Comparison of ENCODE assay signal across 18 cellular contexts in genomic region chr3:101158374-101158773, GRCh38.
A peak's percentile ranks its signal among the peaks of the same experiment; 100 is the strongest.
DNase-seq lines count a peak whose midpoint lies in the region; ATAC-seq and TF ChIP-seq lines count a peak whose summit lies in the region.
"Had no signal": no experiment of that assay in that cellular context is flagged by ENCODE, and none has a peak within 500 bp of the region (broad histone marks: within the 10 kb centered on the region; RNA-seq: fewer than 3 reads in every experiment).

No MANE protein-coding gene starts in this region.

- no peak overlapping the region for H3K4me2 ChIP-seq in mammary epithelial cell (ENCODE audit: insufficient read depth, low read depth, low read length)
- H3K4me2 ChIP-seq: BLaER1 had no signal

- no peaks in the 10 kb centered on the region for H3K9me3 ChIP-seq in mammary epithelial cell (replicated peaks; ENCODE audit: insufficient read depth, low read length)
- H3K9me3 ChIP-seq: BLaER1, Caco-2, HAP-1 had no signal

- no peaks in the 10 kb centered on the region for H3K79me2 ChIP-seq in mammary epithelial cell (ENCODE audit: insufficient read depth, low read length)

- no peaks in the 10 kb centered on the region for H3K27me3 Mint-ChIP-seq in MCF 10A (ENCODE audit: insufficient read depth, unreplicated experiment)
- H3K27me3 Mint-ChIP-seq in activated CD8-positive, alpha-beta memory T cell treated with anti-CD3 and anti-CD28 coated beads, Interleukin-2, amount 10 ng/mL, durations not matched to agents 7 days and 5 days = peaks cover 14% of the 10 kb centered on the region

- H3K9ac ChIP-seq in mammary epithelial cell (ENCODE audit: insufficient read depth, low read length) = no peak overlapping the region
- H3K9ac ChIP-seq: BLaER1 had no signal

- in situ Hi-C loops in mammary epithelial cell (cut with MboI; ENCODE audit: low sequenced_read_pairs in 2 of 2) = no loop called here

- no peak overlapping the region for H3K27ac Mint-ChIP-seq in MCF 10A (ENCODE audit: low read depth, unreplicated experiment)
- H3K27ac Mint-ChIP-seq in activated CD8-positive, alpha-beta memory T cell treated with anti-CD3 and anti-CD28 coated beads, Interleukin-2, amount 10 ng/mL, durations not matched to agents 7 days and 5 days = no peak overlapping the region
- H3K27ac Mint-ChIP-seq: CD8-positive, alpha-beta memory T cell; HFFc6 had no signal

- ATAC-seq in HG03378 (IDR thresholded peaks at IDR 0.05; ENCODE audit: unreplicated experiment) (no peak), GM18519 (IDR thresholded peaks at IDR 0.05; ENCODE audit: low FRiP score, unreplicated experiment) (no peak), HG03457 (IDR thresholded peaks at IDR 0.05; ENCODE audit: unreplicated experiment) (no peak)
- no peak for ATAC-seq in activated CD8-positive, alpha-beta memory T cell treated with anti-CD3 and anti-CD28 coated beads, Interleukin-2, amount 10 ng/mL, durations not matched to agents 7 days and 5 days

- no peak overlapping the region for H3K27ac ChIP-seq in mammary epithelial cell (ENCODE audit: insufficient read depth, low read depth, low read length)
- H3K27ac ChIP-seq: 22Rv1, BLaER1, HL-60 had no signal

- no peaks in the 10 kb centered on the region for H3K4me1 ChIP-seq in mammary epithelial cell (ENCODE audit: insufficient read depth, low read length)
- H3K4me1 ChIP-seq: BLaER1, Caco-2, HAP-1 had no signal

- no TSS peak for BruUV-seq in MCF 10A (replicated peaks; lab: Mats Ljungman, UMichigan)
- no TSS peak for BruUV-seq in mammary epithelial cell (replicated peaks; lab: Mats Ljungman, UMichigan)

- H3K9me3 Mint-ChIP-seq in MCF 10A (ENCODE audit: unreplicated experiment) = peaks cover 3% of the 10 kb centered on the region
- H3K9me3 Mint-ChIP-seq in activated CD8-positive, alpha-beta memory T cell treated with anti-CD3 and anti-CD28 coated beads, Interleukin-2, amount 10 ng/mL, durations not matched to agents 7 days and 5 days (ENCODE audit: low read depth) = no peaks in the 10 kb centered on the region
- H3K9me3 Mint-ChIP-seq: CD8-positive, alpha-beta memory T cell; HFFc6 had no signal

- no peak overlapping the region for H3K4me3 Mint-ChIP-seq in MCF 10A (ENCODE audit: unreplicated experiment)
- no peak overlapping the region for H3K4me3 Mint-ChIP-seq in activated CD8-positive, alpha-beta memory T cell treated with anti-CD3 and anti-CD28 coated beads, Interleukin-2, amount 10 ng/mL, durations not matched to agents 7 days and 5 days
- H3K4me3 Mint-ChIP-seq: CD8-positive, alpha-beta memory T cell; HFFc6 had no signal

- no peaks in the 10 kb centered on the region for H4K20me1 ChIP-seq in mammary epithelial cell (ENCODE audit: insufficient read depth, low read length)
- H4K20me1 ChIP-seq: BLaER1 had no signal

- intact Hi-C loops in MCF 10A (cut with micrococcal nuclease) = no loop called here
- intact Hi-C loops in mammary epithelial cell (cut with micrococcal nuclease) = no loop called here

- H2AFZ ChIP-seq in mammary epithelial cell (ENCODE audit: low read depth, low read length) = no peak overlapping the region

- dilution Hi-C loops in mammary epithelial cell (cut with HindIII; ENCODE audit: low sequenced_read_pairs) = no loop called here

- H3K36me3 Mint-ChIP-seq in MCF 10A (ENCODE audit: insufficient read depth, unreplicated experiment) = no peaks in the 10 kb centered on the region
- no peaks in the 10 kb centered on the region for H3K36me3 Mint-ChIP-seq in activated CD8-positive, alpha-beta memory T cell treated with anti-CD3 and anti-CD28 coated beads, Interleukin-2, amount 10 ng/mL, durations not matched to agents 7 days and 5 days
- H3K36me3 Mint-ChIP-seq: CD8-positive, alpha-beta memory T cell had no signal

- H3K36me3 ChIP-seq in mammary epithelial cell (ENCODE audit: insufficient read depth, low read length) = no peaks in the 10 kb centered on the region
- H3K36me3 ChIP-seq: BLaER1, HAP-1 had no signal

- no peaks in the 10 kb centered on the region for H3K27me3 ChIP-seq in mammary epithelial cell (ENCODE audit: insufficient read depth, low read length)
- H3K27me3 ChIP-seq: BLaER1 had no signal

- DNase-seq in MCF 10A (ENCODE audit: unreplicated experiment) (peak; percentile 2), mammary epithelial cell (no peak), amniotic epithelial cell (ENCODE audit: low read depth) (peak; percentile 18), fibroblast of mammary gland (ENCODE audit: low read depth) (peak; percentile 18)
- DNase-seq in activated CD8-positive, alpha-beta memory T cell treated with anti-CD3 and anti-CD28 coated beads, Interleukin-2, amount 10 ng/mL, durations not matched to agents 7 days and 5 days = no peak
- DNase-seq: AML-193; Caco-2; CD8-positive, alpha-beta memory T cell; DND-41; GOT3; HFFc6 had no signal

- TF ChIP-seq CTCF in MCF 10A (IDR thresholded peaks at IDR 0.05; ENCODE audit: unreplicated experiment) (no peak), mammary epithelial cell (conservative IDR thresholded peaks at IDR 0.05 in 1 of 2, IDR thresholded peaks at IDR 0.05 in 1 of 2; ENCODE audit: extremely low read depth in 1 of 2, insufficient read depth in 1 of 2, low read depth in 1 of 2, low read length in 2 of 2) (no peak), fibroblast of mammary gland (conservative IDR thresholded peaks at IDR 0.05; ENCODE audit: control insufficient read depth, insufficient read depth, low read depth, low read length) (no peak)

- POLR2A ChIA-PET in MCF 10A (lab: Yijun Ruan, JAX) = interaction anchor here (0.8 kb wide), 1 partner anchor 214 kb away, joined by 3 read pairs; no protein-coding TSS in a partner anchor

- WGBS in mammary epithelial cell (ENCODE audit: low coverage, missing lambda C conversion rate) = 0% methylated on average over 1 of the region's 1 CpG

- H3K4me3 ChIP-seq in mammary epithelial cell (replicated peaks in 1 of 3; ENCODE audit: insufficient read depth in 1 of 3, low read depth in 2 of 3, low read length in 3 of 3) (no peak overlapping the region), fibroblast of mammary gland (ENCODE audit: control insufficient read depth, low read depth, low read length) (no peak overlapping the region)
- H3K4me3 ChIP-seq: BLaER1, HAP-1 had no signal

- no peaks in the 10 kb centered on the region for H3K4me1 Mint-ChIP-seq in MCF 10A (ENCODE audit: insufficient read depth, unreplicated experiment)
- H3K4me1 Mint-ChIP-seq in activated CD8-positive, alpha-beta memory T cell treated with anti-CD3 and anti-CD28 coated beads, Interleukin-2, amount 10 ng/mL, durations not matched to agents 7 days and 5 days = no peaks in the 10 kb centered on the region
- H3K4me1 Mint-ChIP-seq: CD8-positive, alpha-beta memory T cell had no signal

- CTCF ChIA-PET in MCF 10A (lab: Yijun Ruan, JAX) = interaction anchor here (0.6 kb wide), 1 partner anchor 69 kb away, joined by 3 read pairs; no protein-coding TSS in a partner anchor
- CTCF ChIA-PET in mammary epithelial cell (lab: Charles Lee; ENCODE audit: low non-redundant PET) = no interaction called here
- CTCF ChIA-PET in activated CD8-positive, alpha-beta memory T cell treated with anti-CD3 and anti-CD28 coated beads, Interleukin-2, amount 10 ng/mL, durations not matched to agents 7 days and 5 days (lab: Charles Lee) = interaction anchor here (0.7 kb wide), 1 partner anchor 33 kb away, joined by 3 read pairs; no protein-coding TSS in a partner anchor

Comparison
In these comparisons a context has a peak if more than half of its experiments do, and no peak if none do; other contexts are left out.
1. DNase-seq: peak in MCF 10A (single experiment), amniotic epithelial cell (single experiment) and fibroblast of mammary gland (single experiment); none in mammary epithelial cell (single experiment) and activated CD8-positive, alpha-beta memory T cell treated with anti-CD3 and anti-CD28 coated beads, Interleukin-2, amount 10 ng/mL, durations not matched to agents 7 days and 5 days (single experiment).